Comparison of ENCODE assay signal across 11 cellular contexts in genomic region chr3:73503781-73504180, GRCh38.
DNase-seq lines count a peak whose midpoint lies in the region; ATAC-seq and TF ChIP-seq lines count a peak whose summit lies in the region.
"Had no signal": no experiment of that assay in that cellular context is flagged by ENCODE, and none has a peak within 500 bp of the region (broad histone marks: within the 10 kb centered on the region; RNA-seq: fewer than 3 reads in every experiment).

No MANE protein-coding gene starts in this region.

- peak; percentile 60 for ATAC-seq in GM18511 (IDR thresholded peaks at IDR 0.05; ENCODE audit: unreplicated experiment)
- ATAC-seq in GM21529 (IDR thresholded peaks at IDR 0.05; ENCODE audit: unreplicated experiment), result peak; percentile 51
- ATAC-seq in GM21723 (IDR thresholded peaks at IDR 0.05; ENCODE audit: unreplicated experiment), result no peak

- no peaks in the 10 kb centered on the region for H3K36me3 ChIP-seq in OCI-LY3 (replicated peaks; ENCODE audit: low read depth, low read length)
- H3K36me3 ChIP-seq: SJSA1 had no signal

- H3K4me3 Mint-ChIP-seq in nephron progenitor cell, result no peak overlapping the region
- H3K4me3 Mint-ChIP-seq: dendritic cell treated with granulocyte-macrophage colony-stimulating factor and Interleukin-4, amounts not matched to agents 40 ng/mL and 50 ng/mL, for 4 days had no signal

- intact Hi-C loops in dorsolateral prefrontal cortex (cut with DNase I), result loop anchor here in 1 of 2 donors (10.0 kb wide), 1 partner anchor 49 kb away; no protein-coding TSS in a partner anchor

- H3K27me3 ChIP-seq in OCI-LY3 (ENCODE audit: low read depth, low read length), result no peaks in the 10 kb centered on the region
- no peaks in the 10 kb centered on the region for H3K27me3 ChIP-seq in dorsolateral prefrontal cortex
- H3K27me3 ChIP-seq: SJSA1 had no signal

- no peaks in the 10 kb centered on the region for H3K27me3 Mint-ChIP-seq in nephron progenitor cell (ENCODE audit: low read depth, poor library complexity)

- peaks cover 51% of the 10 kb centered on the region for H3K4me1 Mint-ChIP-seq in nephron progenitor cell

- peak overlapping the region; percentile 62 for H2AFZ ChIP-seq in OCI-LY3 (ENCODE audit: low read depth, low read length)

- DNase-seq in nephron progenitor cell, result no peak
- DNase-seq in dorsolateral prefrontal cortex, result no peak
- no peak for DNase-seq in central memory CD4-positive, alpha-beta T cell
- DNase-seq in stimulated activated CD4-positive, alpha-beta T cell treated with anti-CD3 and anti-CD28 coated beads, Interleukin-2, amount 100 ng/mL, for 24 hours, result no peak
- DNase-seq: islet precursor cell had no signal

- H3K79me2 ChIP-seq in OCI-LY3 (ENCODE audit: low read length), result no peaks in the 10 kb centered on the region

- peak overlapping the region; percentile 51 for H3K9ac ChIP-seq in OCI-LY3 (ENCODE audit: low read length)

- no peaks in the 10 kb centered on the region for H4K20me1 ChIP-seq in OCI-LY3 (ENCODE audit: insufficient read depth, low read length)

- no peaks in the 10 kb centered on the region for H3K9me3 ChIP-seq in OCI-LY3 (ENCODE audit: insufficient read depth, low read length)
- H3K9me3 ChIP-seq: SJSA1 had no signal

- H3K27ac ChIP-seq in OCI-LY3 (ENCODE audit: low read length) (peak overlapping the region; percentile 79), dorsolateral prefrontal cortex (peak overlapping the region in 1 of 59 donors; percentile 24)
- H3K27ac ChIP-seq: SJSA1 had no signal

- H3K4me1 ChIP-seq in OCI-LY3 (ENCODE audit: low read length), result peaks cover 40% of the 10 kb centered on the region

- peak overlapping the region; percentile 71 for H3K4me2 ChIP-seq in OCI-LY3 (ENCODE audit: low read length)

- H3K27ac Mint-ChIP-seq in nephron progenitor cell, result peak overlapping the region; percentile 35
- H3K27ac Mint-ChIP-seq: dendritic cell treated with granulocyte-macrophage colony-stimulating factor and Interleukin-4, amounts not matched to agents 40 ng/mL and 50 ng/mL, for 4 days had no signal

- H3K4me3 ChIP-seq in OCI-LY3 (ENCODE audit: low read length) (peak overlapping the region; percentile 41), dorsolateral prefrontal cortex (peak overlapping the region in 20 of 59 donors; percentile 1 to 36 (median 16))
- H3K4me3 ChIP-seq: SJSA1 had no signal

- no peak for TF ChIP-seq CTCF in OCI-LY3 (IDR thresholded peaks at IDR 0.05; ENCODE audit: low read depth, low read length)
- no peak for TF ChIP-seq CTCF in nephron progenitor cell (IDR thresholded peaks at IDR 0.05)
- TF ChIP-seq CTCF in dorsolateral prefrontal cortex (IDR thresholded peaks at IDR 0.05 in 54 of 56, conservative IDR thresholded peaks at IDR 0.05 in 2 of 56; ENCODE audit: low read depth in 1 of 56, partially characterized antibody in 56 of 56), result no peak

- H3K9me3 Mint-ChIP-seq in nephron progenitor cell, result no peaks in the 10 kb centered on the region
- H3K9me3 Mint-ChIP-seq: dendritic cell treated with granulocyte-macrophage colony-stimulating factor and Interleukin-4, amounts not matched to agents 40 ng/mL and 50 ng/mL, for 4 days had no signal

- H3K36me3 Mint-ChIP-seq in nephron progenitor cell (ENCODE audit: low read depth), result no peaks in the 10 kb centered on the region
